Comparison of ENCODE assay signal across 8 cellular contexts in the genomic region with DNA sequence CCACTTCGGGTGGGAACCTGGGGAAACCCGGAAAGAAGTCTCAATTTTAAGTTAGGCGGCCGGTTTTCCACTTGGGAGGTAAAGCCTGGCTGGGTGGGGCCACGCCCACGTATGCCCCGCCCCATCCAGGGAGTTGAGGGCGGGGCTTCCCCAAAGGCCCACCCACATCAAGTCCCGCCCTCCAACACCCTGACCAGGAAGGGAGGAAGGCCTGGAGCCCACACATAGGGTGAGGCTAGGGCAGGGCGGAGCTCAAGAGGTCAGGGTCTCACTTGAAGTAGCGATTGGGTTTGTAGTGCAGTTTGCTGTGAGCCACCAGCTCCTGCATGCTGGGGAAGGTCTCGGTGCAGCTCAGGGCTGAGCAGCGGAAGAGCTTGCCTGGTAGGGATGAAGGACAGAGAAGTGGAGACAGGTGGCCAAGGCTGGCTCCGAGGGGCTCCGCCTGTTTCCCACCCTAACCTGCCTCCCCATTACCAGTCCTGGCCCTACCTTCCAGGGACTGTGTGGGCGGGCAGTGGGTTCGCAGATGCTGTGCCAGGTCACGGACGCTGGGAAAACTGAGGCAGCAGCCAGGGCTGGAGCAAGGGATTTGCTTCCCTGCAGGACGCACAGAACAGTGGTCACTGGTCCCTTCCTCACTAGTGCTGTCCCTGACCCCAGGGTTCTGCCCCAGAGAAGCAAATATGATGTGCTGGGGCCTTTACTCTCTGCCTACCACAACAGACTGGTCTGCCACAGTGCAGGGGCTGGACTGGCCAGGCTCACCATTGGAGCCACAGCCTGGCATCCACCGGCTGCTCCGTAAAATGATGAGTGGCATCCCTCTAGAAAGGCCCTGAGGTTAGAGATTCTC. TPM values are rescaled to one million over a fixed set of nuclear protein-coding genes. Genes with fewer than 3 reads are reported as not detected.
DNase-seq lines count a peak whose midpoint lies in the region; ATAC-seq and TF ChIP-seq lines count a peak whose summit lies in the region.

No MANE protein-coding gene starts in this region.

- no peaks in the 10 kb centered on the region for H3K27me3 ChIP-seq in cardiac muscle cell
- no peaks in the 10 kb centered on the region for H3K27me3 ChIP-seq in adrenal gland

- TF ChIP-seq CTCF in cardiac muscle cell (IDR thresholded peaks at IDR 0.05; ENCODE audit: low read depth, low read length): no peak
- no peak for TF ChIP-seq CTCF in epithelial cell of esophagus (IDR thresholded peaks at IDR 0.05; ENCODE audit: insufficient read depth, low read depth, low read length, missing control alignments)
- no peak for TF ChIP-seq CTCF in adrenal gland (IDR thresholded peaks at IDR 0.05)

- peaks cover 7% of the 10 kb centered on the region for H3K4me1 ChIP-seq in cardiac muscle cell (ENCODE audit: low read depth)
- H3K4me1 ChIP-seq in adrenal gland (replicated peaks in 1 of 2): peaks cover 13 to 20% of the 10 kb centered on the region in 2 donors

- 79 to 91% (median 85%) methylated on average over 13 to 22 of the region's 22 CpGs for WGBS in adrenal gland, 4 donors

- no peak for ATAC-seq in Right ventricle myocardium inferior
- no peak for ATAC-seq in stimulated activated naive B cell treated with anti-CD40 and anti-IgM and Interleukin-4, amounts not matched to agents 10 μg/mL and 1 μg/mL and 100 μg/mL, for 72 hours (replicated peaks)

- H3K27me3 Mint-ChIP-seq in stimulated activated naive B cell treated with anti-CD40 and anti-IgM and Interleukin-4, amounts not matched to agents 10 μg/mL and 1 μg/mL and 100 μg/mL, for 72 hours: no peaks in the 10 kb centered on the region

- no peak overlapping the region for H3K27ac Mint-ChIP-seq in stimulated activated naive B cell treated with anti-CD40 and anti-IgM and Interleukin-4, amounts not matched to agents 10 μg/mL and 1 μg/mL and 100 μg/mL, for 72 hours

- intact Hi-C loops in Right ventricle myocardium inferior (cut with DNase I) (loop anchor here (2.0 to 10.0 kb wide), 2 partner anchors 100 to 248 kb away; a partner anchor contains a TSS), adrenal gland (cut with DNase I) (no loop called here)

- H3K4me3 ChIP-seq in cardiac muscle cell: no peak overlapping the region
- peak overlapping the region; percentile 28 for H3K4me3 ChIP-seq in epithelial cell of esophagus (ENCODE audit: low read length)
- H3K4me3 ChIP-seq in adrenal gland: no peak overlapping the region

- H3K9me3 ChIP-seq in cardiac muscle cell (ENCODE audit: low read depth) (no peaks in the 10 kb centered on the region), adrenal gland (replicated peaks in 1 of 3) (no peaks in the 10 kb centered on the region)

- H3K27ac ChIP-seq in cardiac muscle cell (peak overlapping the region; percentile 100), adrenal gland (peak overlapping the region in 2 of 5 donors; percentile 99)

- DNase-seq in cardiac muscle cell (ENCODE audit: low read depth in 1 of 2, low spot score in 1 of 2) (peak in 1 of 2 donors; percentile 24), Right ventricle myocardium inferior (ENCODE audit: missing footprints) (no peak), RKO (ENCODE audit: low spot score) (peak; percentile 47), epithelial cell of esophagus (ENCODE audit: low read depth) (peak; percentile 60), adrenal gland (no peak), AG08395 (ENCODE audit: low spot score) (no peak), mucosa of gallbladder (ENCODE audit: low spot score) (no peak)
- no peak for DNase-seq in stimulated activated naive B cell treated with anti-CD40 and anti-IgM and Interleukin-4, amounts not matched to agents 10 μg/mL and 1 μg/mL and 100 μg/mL, for 72 hours

- no peak for TF ChIP-seq POLR2A in adrenal gland (IDR thresholded peaks at IDR 0.05)

- H3K9me3 Mint-ChIP-seq in stimulated activated naive B cell treated with anti-CD40 and anti-IgM and Interleukin-4, amounts not matched to agents 10 μg/mL and 1 μg/mL and 100 μg/mL, for 72 hours: no peaks in the 10 kb centered on the region

- H3K4me3 Mint-ChIP-seq in stimulated activated naive B cell treated with anti-CD40 and anti-IgM and Interleukin-4, amounts not matched to agents 10 μg/mL and 1 μg/mL and 100 μg/mL, for 72 hours: peak overlapping the region; percentile 96 to 97

- H3K36me3 ChIP-seq in cardiac muscle cell: no peaks in the 10 kb centered on the region
- peaks cover 0 to 3% of the 10 kb centered on the region in 2 donors for H3K36me3 ChIP-seq in adrenal gland (replicated peaks in 1 of 2)

- H3K36me3 Mint-ChIP-seq in stimulated activated naive B cell treated with anti-CD40 and anti-IgM and Interleukin-4, amounts not matched to agents 10 μg/mL and 1 μg/mL and 100 μg/mL, for 72 hours: peaks cover 14 to 16% of the 10 kb centered on the region in 2 donors

- H3K4me1 Mint-ChIP-seq in stimulated activated naive B cell treated with anti-CD40 and anti-IgM and Interleukin-4, amounts not matched to agents 10 μg/mL and 1 μg/mL and 100 μg/mL, for 72 hours: peaks cover 17 to 27% of the 10 kb centered on the region in 2 donors

RNA-seq across cellular contexts. Expression of a gene that starts 1.6 kb away (rescaled TPM):
- total RNA-seq in cardiac muscle cell (21.1 and 50.7 TPM in 2 replicates), Right ventricle myocardium inferior (9.8 TPM), adrenal gland (10 to 100 TPM; 17.5 to 64.6 (median 25.5) TPM), mucosa of gallbladder (32.8 TPM)
- polyA plus RNA-seq in cardiac muscle cell (64.2 and 82.2 TPM in 2 replicates), adrenal gland (100 to 1,000 TPM in 1 of 3 donors, 10 to 100 TPM in 1, 1 to 10 TPM in 1; 5.2 to 103 (median 49.6) TPM)

RNA-seq across cellular contexts. Expression of a gene that starts 9.9 kb away (rescaled TPM):
- total RNA-seq in cardiac muscle cell: 0.33 and 1.2 TPM in 2 replicates
- 0.22 and 1.2 TPM in 2 replicates for polyA plus RNA-seq in cardiac muscle cell
- 0.78 TPM for total RNA-seq in Right ventricle myocardium inferior
- total RNA-seq in adrenal gland: 1 to 10 TPM in 6 of 8 donors, under 1 TPM in 2; 0.24 to 3.1 (median 2.0) TPM
- polyA plus RNA-seq in adrenal gland: 10 to 100 TPM in 1 of 3 donors, 1 to 10 TPM in 1, under 1 TPM in 1; 0.20 to 21.4 (median 4.4) TPM
- 4.8 TPM for total RNA-seq in mucosa of gallbladder

Comparison
In these comparisons a context has a peak if more than half of its experiments do, and no peak if none do; other contexts are left out.
1. DNase-seq: peak in RKO (single experiment) and epithelial cell of esophagus (single experiment); none in Right ventricle myocardium inferior (single experiment), stimulated activated naive B cell treated with anti-CD40 and anti-IgM and Interleukin-4, amounts not matched to agents 10 μg/mL and 1 μg/mL and 100 μg/mL, for 72 hours (single experiment), adrenal gland (0 of 7), AG08395 (single experiment) and mucosa of gallbladder (single experiment).